In genomic region chr16:31504159-31504558, GRCh38 we compare ENCODE assay signal across 19 cellular contexts. TPM values are rescaled to one million over a fixed set of nuclear protein-coding genes. Genes with fewer than 3 reads are reported as not detected.
"Had no signal": no experiment of that assay in that cellular context is flagged by ENCODE, and none has a peak within 500 bp of the region (broad histone marks: within the 10 kb centered on the region; RNA-seq: fewer than 3 reads in every experiment).

No MANE protein-coding gene starts in this region.

- H3K27me3 Mint-ChIP-seq: activated T-helper 17 cell treated with anti-CD3 and anti-CD28 coated beads, Interleukin-2, amount 50 U/mL, for 72 hours; stimulated activated naive CD8-positive, alpha-beta T cell treated with anti-CD3 and anti-CD28 coated beads, Interleukin-15, amount 100 ng/mL, for 72 hours had no signal

- ATAC-seq: activated T-helper 17 cell treated with anti-CD3 and anti-CD28 coated beads, Interleukin-2, amount 50 U/mL, for 72 hours; left colon; stimulated activated naive CD8-positive, alpha-beta T cell treated with anti-CD3 and anti-CD28 coated beads, Interleukin-15, amount 100 ng/mL, for 72 hours had no signal

- H3K27ac ChIP-seq: coronary artery, prostate gland, WERI-Rb-1 had no signal

- H3K27ac Mint-ChIP-seq: activated naive CD4-positive, alpha-beta T cell treated with anti-CD3 and anti-CD28 coated beads for 36 hours; activated T-helper 17 cell treated with anti-CD3 and anti-CD28 coated beads, Interleukin-2, amount 50 U/mL, for 72 hours; nephron progenitor cell; T-helper 1 cell treated with Interleukin-12 subunit alpha and Interleukin-12 subunit beta and Interleukin-4 antibody, amounts not matched to agents 30 μg/mL and 1 μg/mL, for 36 hours had no signal

- H3K4me3 Mint-ChIP-seq: activated naive CD4-positive, alpha-beta T cell treated with anti-CD3 and anti-CD28 coated beads for 36 hours; nephron progenitor cell; stimulated activated naive CD8-positive, alpha-beta T cell treated with anti-CD3 and anti-CD28 coated beads, Interleukin-15, amount 100 ng/mL, for 72 hours; T-helper 1 cell treated with Interleukin-12 subunit alpha and Interleukin-12 subunit beta and Interleukin-4 antibody, amounts not matched to agents 30 μg/mL and 1 μg/mL, for 36 hours had no signal

- H3K4me3 ChIP-seq: coronary artery, prostate gland had no signal

- DNase-seq: activated CD4-positive, alpha-beta T cell treated with anti-CD3 and anti-CD28 coated beads for 48 hours; activated naive CD4-positive, alpha-beta T cell treated with anti-CD3 and anti-CD28 coated beads for 36 hours; amniotic stem cell; central memory CD4-positive, alpha-beta T cell; effector memory CD4-positive, alpha-beta T cell; foreskin melanocyte; left colon; mesendoderm; nephron progenitor cell; stimulated activated CD4-positive, alpha-beta T cell treated with anti-CD3 and anti-CD28 coated beads, Interleukin-1b, Interleukin-23, amount 100 ng/mL, for 48 hours; stimulated activated naive CD8-positive, alpha-beta T cell treated with anti-CD3 and anti-CD28 coated beads, Interleukin-15, amount 100 ng/mL, for 72 hours; WERI-Rb-1 had no signal

- H3K36me3 ChIP-seq: WERI-Rb-1 had no signal

- H3K9me3 ChIP-seq: prostate gland had no signal

- H3K9me3 Mint-ChIP-seq: activated naive CD4-positive, alpha-beta T cell treated with anti-CD3 and anti-CD28 coated beads for 36 hours; activated T-helper 17 cell treated with anti-CD3 and anti-CD28 coated beads, Interleukin-2, amount 50 U/mL, for 72 hours; nephron progenitor cell; stimulated activated naive CD8-positive, alpha-beta T cell treated with anti-CD3 and anti-CD28 coated beads, Interleukin-15, amount 100 ng/mL, for 72 hours; T-helper 1 cell treated with Interleukin-12 subunit alpha and Interleukin-12 subunit beta and Interleukin-4 antibody, amounts not matched to agents 30 μg/mL and 1 μg/mL, for 36 hours had no signal

RNA-seq across cellular contexts. Expression of gene SLC5A2, which starts 21.2 kb away (rescaled TPM):
- total RNA-seq: activated CD8-positive, alpha-beta memory T cell treated with anti-CD3 and anti-CD28 coated beads for 36 hours; activated naive CD4-positive, alpha-beta T cell treated with anti-CD3 and anti-CD28 coated beads for 36 hours; fibroblast of lung; omental fat pad had no signal

RNA-seq across cellular contexts. Expression of gene AHSP, which starts 23.5 kb away (rescaled TPM):
- total RNA-seq: activated CD8-positive, alpha-beta memory T cell treated with anti-CD3 and anti-CD28 coated beads for 36 hours; activated naive CD4-positive, alpha-beta T cell treated with anti-CD3 and anti-CD28 coated beads for 36 hours; activated T-helper 17 cell treated with anti-CD3 and anti-CD28 coated beads, Interleukin-2, amount 50 U/mL, for 72 hours; fibroblast of lung; left colon; omental fat pad; prostate gland had no signal
